16 cellular contexts compared by ENCODE assay signal in the genomic region with DNA sequence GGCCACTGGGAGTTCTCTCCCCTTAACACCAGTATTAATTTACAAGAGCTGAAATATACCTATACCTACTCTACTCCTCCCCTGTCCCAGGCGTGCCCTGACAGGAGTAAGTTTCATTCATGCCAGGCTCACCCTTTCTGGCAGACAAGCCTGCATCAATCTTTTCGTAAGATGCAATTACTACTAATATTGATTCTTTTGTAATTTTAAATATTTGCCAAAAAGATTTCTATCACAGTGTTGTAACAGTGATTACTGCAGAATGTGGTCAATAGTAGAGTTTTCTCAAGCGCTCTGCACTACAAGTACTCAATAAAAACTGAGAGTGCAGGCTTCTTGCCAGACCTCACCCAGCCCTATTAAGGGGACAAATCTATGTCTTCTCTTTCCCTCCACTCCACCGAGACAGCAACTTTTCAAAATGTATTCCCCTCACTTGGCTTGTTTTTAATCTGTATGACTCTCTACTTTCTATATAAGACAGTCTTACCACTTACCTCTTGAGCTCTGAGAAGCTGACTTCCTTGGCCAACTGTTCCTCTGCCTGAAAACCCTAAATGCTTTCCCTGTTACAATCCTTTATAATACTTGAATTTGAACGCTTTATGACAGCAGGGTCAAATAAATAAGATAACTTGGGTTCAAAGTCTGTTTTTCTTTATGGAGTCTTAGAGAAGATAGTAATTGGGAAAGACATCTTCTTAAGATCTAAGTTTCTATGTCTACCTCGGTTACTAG. TPM values are rescaled to one million over a fixed set of nuclear protein-coding genes. Genes with fewer than 3 reads are reported as not detected.
A peak's percentile ranks its signal among the peaks of the same experiment; 100 is the strongest.
DNase-seq lines count a peak whose midpoint lies in the region; ATAC-seq and TF ChIP-seq lines count a peak whose summit lies in the region.
"Had no signal": no experiment of that assay in that cellular context is flagged by ENCODE, and none has a peak within 500 bp of the region (broad histone marks: within the 10 kb centered on the region; RNA-seq: fewer than 3 reads in every experiment).

A gene with protein sequence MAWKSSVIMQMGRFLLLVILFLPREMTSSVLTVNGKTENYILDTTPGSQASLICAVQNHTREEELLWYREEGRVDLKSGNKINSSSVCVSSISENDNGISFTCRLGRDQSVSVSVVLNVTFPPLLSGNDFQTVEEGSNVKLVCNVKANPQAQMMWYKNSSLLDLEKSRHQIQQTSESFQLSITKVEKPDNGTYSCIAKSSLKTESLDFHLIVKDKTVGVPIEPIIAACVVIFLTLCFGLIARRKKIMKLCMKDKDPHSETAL (minus strand): TSS at position 555 of the 738 bp plus-strand sequence. CDS start 1,924 bp downstream, outside the sequence.

- peak within 1 kb of the TSS; percentile 18 for H3K27ac ChIP-seq in colonic mucosa

- H3K9ac ChIP-seq in colonic mucosa (ENCODE audit: low read depth in 2 of 2, low read length in 2 of 2), result peak within 1 kb of the TSS in 1 of 2 donors; percentile 6

- no peaks in the 10 kb centered on the region for H3K36me3 Mint-ChIP-seq in activated CD4-positive, alpha-beta T cell treated with anti-CD3 and anti-CD28 coated beads, Interleukin-2, amount 10 ng/mL, durations not matched to agents 24 days and 14 days (ENCODE audit: low read depth)
- H3K36me3 Mint-ChIP-seq in osteocyte (ENCODE audit: unreplicated experiment), result no peaks in the 10 kb centered on the region
- H3K36me3 Mint-ChIP-seq: type B pancreatic cell had no signal

- no peaks in the 10 kb centered on the region for H3K27me3 ChIP-seq in colonic mucosa

- TF ChIP-seq CTCF in colonic mucosa (IDR thresholded peaks at IDR 0.05), result no peak
- no peak for TF ChIP-seq CTCF in osteocyte (IDR thresholded peaks at IDR 0.05)

- H3K27ac Mint-ChIP-seq in activated CD4-positive, alpha-beta T cell treated with anti-CD3 and anti-CD28 coated beads, Interleukin-2, amount 10 ng/mL, durations not matched to agents 24 days and 14 days, result peak within 1 kb of the TSS; percentile 75
- peak within 1 kb of the TSS; percentile 28 for H3K27ac Mint-ChIP-seq in osteocyte (ENCODE audit: unreplicated experiment)
- H3K27ac Mint-ChIP-seq: type B pancreatic cell had no signal

- ATAC-seq in GM19463 (IDR thresholded peaks at IDR 0.05; ENCODE audit: unreplicated experiment) (no peak), HG03135 (IDR thresholded peaks at IDR 0.05; ENCODE audit: unreplicated experiment) (no peak), HG02973 (IDR thresholded peaks at IDR 0.05; ENCODE audit: unreplicated experiment) (no peak)

- peaks cover 4% of the 10 kb centered on the region for H3K9me3 Mint-ChIP-seq in activated CD4-positive, alpha-beta T cell treated with anti-CD3 and anti-CD28 coated beads, Interleukin-2, amount 10 ng/mL, durations not matched to agents 24 days and 14 days
- H3K9me3 Mint-ChIP-seq in osteocyte (ENCODE audit: unreplicated experiment), result no peaks in the 10 kb centered on the region

- H3K9me3 ChIP-seq in colonic mucosa, result no peaks in the 10 kb centered on the region

- intact Hi-C loops in activated CD4-positive, alpha-beta T cell treated with anti-CD3 and anti-CD28 coated beads, Interleukin-2, amount 10 ng/mL, durations not matched to agents 24 days and 14 days (cut with micrococcal nuclease), result loop anchor here (2.0 kb wide), 1 partner anchor 217 kb away; a partner anchor contains a TSS
- intact Hi-C loops in colonic mucosa (cut with DNase I), result no loop called here

- peak within 1 kb of the TSS; percentile 39 for H3K4me3 Mint-ChIP-seq in activated CD4-positive, alpha-beta T cell treated with anti-CD3 and anti-CD28 coated beads, Interleukin-2, amount 10 ng/mL, durations not matched to agents 24 days and 14 days
- H3K4me3 Mint-ChIP-seq in osteocyte (ENCODE audit: unreplicated experiment), result no peak within 1 kb of the TSS
- H3K4me3 Mint-ChIP-seq: type B pancreatic cell had no signal

- peaks cover 6% of the 10 kb centered on the region for H3K27me3 Mint-ChIP-seq in activated CD4-positive, alpha-beta T cell treated with anti-CD3 and anti-CD28 coated beads, Interleukin-2, amount 10 ng/mL, durations not matched to agents 24 days and 14 days
- peaks cover 19% of the 10 kb centered on the region for H3K27me3 Mint-ChIP-seq in osteocyte (ENCODE audit: unreplicated experiment)
- H3K27me3 Mint-ChIP-seq: type B pancreatic cell had no signal

- DNase-seq in activated CD4-positive, alpha-beta T cell treated with anti-CD3 and anti-CD28 coated beads, Interleukin-2, amount 10 ng/mL, durations not matched to agents 24 days and 14 days, result no peak
- DNase-seq in activated CD4-positive, alpha-beta T cell treated with anti-CD3 and anti-CD28 coated beads, Interleukin-2, amount 50 U/mL, for 4 hours, result no peak
- DNase-seq in NCI-H1105 treated with DMSO at 0.1 percent for 48 hours (lab: John Stamatoyannopoulos, UW), result peak; percentile 30
- DNase-seq in colonic mucosa, result no peak
- DNase-seq in osteocyte (ENCODE audit: extremely low spot score, unreplicated experiment), result peak; percentile 11
- DNase-seq: activated CD8-positive, alpha-beta memory T cell treated with anti-CD3 and anti-CD28 coated beads, Interleukin-2, amount 50 U/mL, for 48 hours; effector CD4-positive, alpha-beta T cell; foreskin fibroblast; NCI-H526; RPMI8226 had no signal

- H3K4me1 ChIP-seq in colonic mucosa, result peaks cover 10% of the 10 kb centered on the region

- H3K4me3 ChIP-seq in colonic mucosa, result no peak within 1 kb of the TSS

- H3K36me3 ChIP-seq in colonic mucosa, result no peaks in the 10 kb centered on the region

- H3K4me1 Mint-ChIP-seq in activated CD4-positive, alpha-beta T cell treated with anti-CD3 and anti-CD28 coated beads, Interleukin-2, amount 10 ng/mL, durations not matched to agents 24 days and 14 days, result peaks cover 40% of the 10 kb centered on the region
- H3K4me1 Mint-ChIP-seq in osteocyte (ENCODE audit: unreplicated experiment), result peaks cover 18% of the 10 kb centered on the region

RNA-seq across cellular contexts. Expression of the gene that starts here (rescaled TPM):
- total RNA-seq in activated CD4-positive, alpha-beta T cell treated with anti-CD3 and anti-CD28 coated beads, Interleukin-2, amount 10 ng/mL, durations not matched to agents 24 days and 14 days, result not detected in 2 replicates
- total RNA-seq in colonic mucosa, result 100 to 1,000 TPM in 1 of 2 donors, 10 to 100 TPM in 1; 14.4 to 107 TPM
- not detected in 2 replicates for total RNA-seq in osteocyte
- total RNA-seq: mucosa of gallbladder, pulmonary artery endothelial cell had no signal

Comparison
In these comparisons a context has a peak if more than half of its experiments do, and no peak if none do; other contexts are left out.
1. RNA of the gene that starts here (total RNA-seq): 14.4 to 107 TPM in colonic mucosa; not detected in activated CD4-positive, alpha-beta T cell treated with anti-CD3 and anti-CD28 coated beads, Interleukin-2, amount 10 ng/mL, durations not matched to agents 24 days and 14 days and not detected in osteocyte; every median in the first group is over 10 times any median in the second.
2. Peak in DNase-seq in osteocyte; RNA of the gene not detected or under 1 TPM.